Comparison of ENCODE assay signal across 1 cellular context in genomic region chr18:75204262-75204977, GRCh38.
TF ChIP-seq lines count a peak whose summit lies in the region.

No MANE protein-coding gene starts in this region.

TF ChIP-seq in H1, 55 proteins besides CTCF, POLR2A, EP300 and RAD21:
- no peak for TF ChIP-seq CHD2 (IDR thresholded peaks at IDR 0.05; ENCODE audit: low read length)
- TF ChIP-seq SUZ12 (IDR thresholded peaks at IDR 0.05; ENCODE audit: low read length), result peak; percentile 86; the same call in 1 of the 2 replicates
- TF ChIP-seq MAX (IDR thresholded peaks at IDR 0.05), result peak; percentile 40; the same call in 1 of the 2 replicates
- TF ChIP-seq EZH2 (IDR thresholded peaks at IDR 0.05; ENCODE audit: low read depth, low read length, severe bottlenecking), result peak; percentile 71
- TF ChIP-seq RBBP5 (IDR thresholded peaks at IDR 0.05; ENCODE audit: borderline replicate concordance, low read depth, low read length), result peak; percentile 27; the same call in 1 of the 2 replicates
- peak; percentile 55 for TF ChIP-seq ASH2L (IDR thresholded peaks at IDR 0.05; ENCODE audit: low read length)
- TF ChIP-seq ATF3 (IDR thresholded peaks at IDR 0.05; ENCODE audit: insufficient read depth, low read depth, low read length), result no peak
- no peak for TF ChIP-seq BCL11A (IDR thresholded peaks at IDR 0.05; ENCODE audit: low read depth in 2 of 2, low read length in 2 of 2)
- peak; percentile 56 for TF ChIP-seq KDM4A (IDR thresholded peaks at IDR 0.05; ENCODE audit: low read depth, low read length, severe bottlenecking)
- TF ChIP-seq SAP30 (IDR thresholded peaks at IDR 0.05; ENCODE audit: insufficient read depth, insufficient replicate concordance, low read length), result no peak
